Comparison of ENCODE assay signal across 27 cellular contexts in genomic region chr19:38013913-38014575, GRCh38.
A peak's percentile ranks its signal among the peaks of the same experiment; 100 is the strongest.
DNase-seq lines count a peak whose midpoint lies in the region; ATAC-seq and TF ChIP-seq lines count a peak whose summit lies in the region.
"Had no signal": no experiment of that assay in that cellular context is flagged by ENCODE, and none has a peak within 500 bp of the region (broad histone marks: within the 10 kb centered on the region; RNA-seq: fewer than 3 reads in every experiment).

No MANE protein-coding gene starts in this region.

- H3F3A ChIP-seq in PC-9 (ENCODE audit: insufficient read depth, low read depth) = peaks cover 15% of the 10 kb centered on the region; the same call in 1 of the 2 replicates

- no peaks in the 10 kb centered on the region for H3K27me3 Mint-ChIP-seq in naive B cell
- H3K27me3 Mint-ChIP-seq: activated CD4-positive, alpha-beta memory T cell treated with anti-CD3 and anti-CD28 coated beads for 36 hours; activated naive CD8-positive, alpha-beta T cell; central memory CD8-positive, alpha-beta T cell had no signal

- H3K4me3 ChIP-seq in PC-9 = no peak overlapping the region
- H3K4me3 ChIP-seq in dorsolateral prefrontal cortex = no peak overlapping the region
- H3K4me3 ChIP-seq in adrenal gland = no peak overlapping the region
- H3K4me3 ChIP-seq: sigmoid colon, tibial artery had no signal

- H3K4me1 Mint-ChIP-seq in naive B cell = peaks cover 53 to 97% (median 85%) of the 10 kb centered on the region in 3 donors
- H3K4me1 Mint-ChIP-seq: central memory CD8-positive, alpha-beta T cell had no signal

- H3K9me3 ChIP-seq in PC-9 (ENCODE audit: insufficient read depth, low read depth) = no peaks in the 10 kb centered on the region
- H3K9me3 ChIP-seq in adrenal gland (replicated peaks in 1 of 3) = no peaks in the 10 kb centered on the region
- H3K9me3 ChIP-seq: sigmoid colon, tibial artery had no signal

- no peak for TF ChIP-seq CTCF in PC-9 (conservative IDR thresholded peaks at IDR 0.05)
- TF ChIP-seq CTCF in dorsolateral prefrontal cortex (IDR thresholded peaks at IDR 0.05 in 54 of 56, conservative IDR thresholded peaks at IDR 0.05 in 2 of 56; ENCODE audit: low read depth in 1 of 56, partially characterized antibody in 56 of 56) = no peak
- TF ChIP-seq CTCF in adrenal gland (IDR thresholded peaks at IDR 0.05) = no peak

- H3K27me3 ChIP-seq in PC-9 (ENCODE audit: insufficient read depth, low read depth) (no peaks in the 10 kb centered on the region), dorsolateral prefrontal cortex (no peaks in the 10 kb centered on the region), adrenal gland (no peaks in the 10 kb centered on the region)
- H3K27me3 ChIP-seq: sigmoid colon, tibial artery had no signal

- peak; percentile 81 for DNase-seq in ACHN
- DNase-seq in PC-9 = no peak
- DNase-seq in dorsolateral prefrontal cortex = peak in 1 of 10 donors; percentile 58
- DNase-seq in naive B cell = no peak
- DNase-seq in adrenal gland = no peak
- no peak for DNase-seq in left colon
- DNase-seq in activated naive CD4-positive, alpha-beta T cell treated with anti-CD3 and anti-CD28 coated beads, Interleukin-2, amount 50 U/mL, for 72 hours (ENCODE audit: low spot score in 2 of 2) = no peak
- DNase-seq in hepatic stellate cell (ENCODE audit: low spot score) = no peak
- DNase-seq: activated CD4-positive, alpha-beta memory T cell treated with anti-CD3 and anti-CD28 coated beads for 36 hours; activated CD4-positive, CD25-positive, alpha-beta regulatory T cell treated with anti-CD3 and anti-CD28 coated beads, Interleukin-2, amount 50 U/mL, for 72 hours; activated CD8-positive, alpha-beta memory T cell treated with anti-CD3 and anti-CD28 coated beads, Interleukin-2, amount 50 U/mL, for 4 hours; CD8-positive, alpha-beta T cell; GOT3; IMR-90; kidney; NCI-H1092; NCI-H1930; NCI-H2227 treated with DMSO at 0.1 percent for 48 hours; NCI-H526 treated with DMSO at 0.1 percent for 48 hours; sigmoid colon; stimulated activated naive CD8-positive, alpha-beta T cell treated with anti-CD3 and anti-CD28 coated beads, Interleukin-15, Interleukin-2, amounts not matched to agents 100 U/mL and 50 U/mL, for 24 hours; SW 1271; tibial artery had no signal

- in situ Hi-C loops in ACHN (cut with HindIII; ENCODE audit: low pct_ligation_motif_present, low pct_unique_long_range_greater_than_20kb, low sequenced_read_pairs) = no loop called here

- H3K4me1 ChIP-seq in PC-9 (replicated peaks; ENCODE audit: insufficient read depth) = peaks cover 18% of the 10 kb centered on the region
- H3K4me1 ChIP-seq in adrenal gland (replicated peaks in 1 of 2) = no peaks in the 10 kb centered on the region
- H3K4me1 ChIP-seq: sigmoid colon, tibial artery had no signal

- TF ChIP-seq POLR2A in adrenal gland (IDR thresholded peaks at IDR 0.05) = no peak

- peak overlapping the region in 4 of 6 donors; percentile 80 to 90 (median 86) for H3K27ac Mint-ChIP-seq in naive B cell
- no peak overlapping the region for H3K27ac Mint-ChIP-seq in activated naive CD4-positive, alpha-beta T cell treated with anti-CD3 and anti-CD28 coated beads, Interleukin-2, amount 50 U/mL, for 72 hours
- H3K27ac Mint-ChIP-seq: activated CD4-positive, alpha-beta memory T cell treated with anti-CD3 and anti-CD28 coated beads for 36 hours; activated naive CD8-positive, alpha-beta T cell had no signal

- H3K9me3 Mint-ChIP-seq in naive B cell = no peaks in the 10 kb centered on the region
- H3K9me3 Mint-ChIP-seq in activated naive CD4-positive, alpha-beta T cell treated with anti-CD3 and anti-CD28 coated beads, Interleukin-2, amount 50 U/mL, for 72 hours = no peaks in the 10 kb centered on the region
- H3K9me3 Mint-ChIP-seq: activated CD4-positive, alpha-beta memory T cell treated with anti-CD3 and anti-CD28 coated beads for 36 hours; CD8-positive, alpha-beta T cell; central memory CD8-positive, alpha-beta T cell had no signal

- WGBS in adrenal gland, 4 donors = 93 to 95% (median 94%) methylated on average over 9 to 11 of the region's 11 CpGs

- no peaks in the 10 kb centered on the region for H4K20me1 ChIP-seq in PC-9 (ENCODE audit: insufficient read depth)

- H3K36me3 Mint-ChIP-seq in naive B cell = peaks cover 5 to 8% of the 10 kb centered on the region in 2 donors
- no peaks in the 10 kb centered on the region for H3K36me3 Mint-ChIP-seq in activated naive CD4-positive, alpha-beta T cell treated with anti-CD3 and anti-CD28 coated beads, Interleukin-2, amount 50 U/mL, for 72 hours
- H3K36me3 Mint-ChIP-seq: activated CD4-positive, alpha-beta memory T cell treated with anti-CD3 and anti-CD28 coated beads for 36 hours had no signal

- H3K36me3 ChIP-seq in PC-9 (ENCODE audit: low read depth) = no peaks in the 10 kb centered on the region
- H3K36me3 ChIP-seq in adrenal gland (replicated peaks in 1 of 2) = no peaks in the 10 kb centered on the region
- H3K36me3 ChIP-seq: sigmoid colon, tibial artery had no signal

- CTCF ChIA-PET in PC-9 (lab: Charles Lee) = no interaction called here

- H3K9me2 ChIP-seq in PC-9 (ENCODE audit: insufficient read depth) = no peaks in the 10 kb centered on the region; the same call in 1 of the 2 replicates

- peak overlapping the region in 3 of 8 donors; percentile 39 to 56 (median 45) for H3K4me3 Mint-ChIP-seq in naive B cell
- H3K4me3 Mint-ChIP-seq: activated CD4-positive, alpha-beta memory T cell treated with anti-CD3 and anti-CD28 coated beads for 36 hours; activated naive CD8-positive, alpha-beta T cell; CD8-positive, alpha-beta T cell; central memory CD8-positive, alpha-beta T cell had no signal

- POLR2A ChIA-PET in PC-9 (lab: Charles Lee; ENCODE audit: unreplicated experiment) = no interaction called here

- no TSS peak for BruUV-seq in PC-9 (replicated peaks; lab: Mats Ljungman, UMichigan)

- no peak overlapping the region for H3K4me2 ChIP-seq in PC-9

- H3K27ac ChIP-seq in PC-9 (peak overlapping the region; percentile 78; the same call in 1 of the 2 replicates), dorsolateral prefrontal cortex (peak overlapping the region in 56 of 59 donors; percentile 4 to 90 (median 69)), adrenal gland (no peak overlapping the region)
- H3K27ac ChIP-seq: 22Rv1, sigmoid colon, tibial artery had no signal

- H2AFZ ChIP-seq in PC-9 = no peak overlapping the region

- H3K79me2 ChIP-seq in PC-9 (ENCODE audit: low read depth) = 0 out of 2 replicates have a peak, but pooled peaks cover 5% of the 10 kb centered on the region

- intact Hi-C loops in PC-9 (cut with micrococcal nuclease; ENCODE audit: unreplicated experiment) (no loop called here), dorsolateral prefrontal cortex (cut with DNase I) (no loop called here), adrenal gland (cut with DNase I) (no loop called here), left colon (cut with DNase I, micrococcal nuclease) (no loop called here)

- ATAC-seq in naive B cell (ENCODE audit: low read depth in 2 of 2) (no peak), left colon (no peak)
- ATAC-seq in activated naive CD4-positive, alpha-beta T cell treated with anti-CD3 and anti-CD28 coated beads, Interleukin-2, amount 50 U/mL, for 72 hours = no peak
- ATAC-seq: CD8-positive, alpha-beta T cell; Panc1; stimulated activated naive CD8-positive, alpha-beta T cell treated with anti-CD3 and anti-CD28 coated beads, Interleukin-15, Interleukin-2, amounts not matched to agents 100 U/mL and 50 U/mL, for 24 hours had no signal

Comparison
In these comparisons a context has a peak if more than half of its experiments do, and no peak if none do; other contexts are left out.
1. H3K27ac ChIP-seq: peak in PC-9 (single experiment) and dorsolateral prefrontal cortex (56 of 59); none in adrenal gland (0 of 5).
2. H3K27ac Mint-ChIP-seq: peak in naive B cell (4 of 6); none in activated naive CD4-positive, alpha-beta T cell treated with anti-CD3 and anti-CD28 coated beads, Interleukin-2, amount 50 U/mL, for 72 hours (0 of 2).